In the genomic region with DNA sequence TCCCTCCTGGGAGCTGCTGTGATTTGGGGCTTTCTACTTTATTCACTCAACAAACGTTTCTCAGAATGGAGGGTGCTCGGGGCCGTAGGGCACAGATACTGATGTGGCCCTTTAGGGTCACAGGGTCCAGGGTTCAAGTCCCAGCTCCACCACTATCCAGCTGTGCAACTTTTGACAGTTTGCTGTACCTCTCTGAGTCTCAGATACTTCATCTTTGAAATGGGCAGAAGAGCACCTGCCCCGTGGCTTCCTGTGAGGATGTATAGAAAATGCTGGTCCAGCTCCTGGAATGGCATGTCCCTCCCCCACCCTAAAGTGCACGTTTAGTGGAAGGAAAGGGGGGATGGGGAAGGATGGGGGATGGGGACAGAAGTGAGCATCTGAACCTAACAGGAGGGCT, we compare ENCODE assay signal across 27 cellular contexts.
"Had no signal": no experiment of that assay in that cellular context is flagged by ENCODE, and none has a peak within 500 bp of the region (broad histone marks: within the 10 kb centered on the region; RNA-seq: fewer than 3 reads in every experiment).

No MANE protein-coding gene starts in this region.

- H3K27me3 ChIP-seq: SJSA1 had no signal

- H3K36me3 Mint-ChIP-seq: activated CD4-positive, alpha-beta memory T cell treated with anti-CD3 and anti-CD28 coated beads for 36 hours; activated naive CD4-positive, alpha-beta T cell treated with anti-CD3 and anti-CD28 coated beads, Interleukin-2, amount 50 U/mL, for 72 hours; brain; WTC11 had no signal

- H3K4me3 ChIP-seq: SJSA1 had no signal

- ATAC-seq: activated naive CD4-positive, alpha-beta T cell treated with anti-CD3 and anti-CD28 coated beads, Interleukin-2, amount 50 U/mL, for 72 hours; activated naive CD8-positive, alpha-beta T cell treated with anti-CD3 and anti-CD28 coated beads, Interleukin-2, amount 50 U/mL, for 24 hours; activated T-cell treated with anti-CD3 and anti-CD28 coated beads, Interleukin-2, amount 50 U/mL, for 4 hours; PC-3; SK-N-SH treated with all-trans-retinoic acid at 6 μM for 48 hours; T-helper 17 cell; WTC11 had no signal

- DNase-seq: activated CD4-positive, alpha-beta memory T cell treated with anti-CD3 and anti-CD28 coated beads for 36 hours; activated CD4-positive, alpha-beta T cell treated with anti-CD3 and anti-CD28 coated beads, Interleukin-2, amount 10 ng/mL, durations not matched to agents 24 days and 14 days; activated CD4-positive, CD25-positive, alpha-beta regulatory T cell treated with anti-CD3 and anti-CD28 coated beads, Interleukin-2, amount 50 U/mL, for 72 hours; activated CD8-positive, alpha-beta memory T cell treated with anti-CD3 and anti-CD28 coated beads for 24 hours; activated effector memory CD4-positive, alpha-beta T cell treated with anti-CD3 and anti-CD28 coated beads, Interleukin-2, amount 50 U/mL, for 16 hours; activated naive CD4-positive, alpha-beta T cell treated with Interleukin-2 at 50 U/mL for 16 hours; activated naive CD8-positive, alpha-beta T cell treated with anti-CD3 and anti-CD28 coated beads, Interleukin-2, amount 50 U/mL, for 24 hours; activated T-cell treated with anti-CD3 and anti-CD28 coated beads, Interleukin-2, amount 50 U/mL, for 4 hours; amygdala; Karpas-422; NCI-H1048; NCI-H187 treated with DMSO at 0.1 percent for 48 hours; NCI-H2081 treated with DMSO at 0.1 percent for 48 hours; NCI-H446; PC-3; SHP77; SW 1271; T-helper 17 cell; T-helper 9 cell had no signal

- H3K4me3 Mint-ChIP-seq: activated CD4-positive, alpha-beta memory T cell treated with anti-CD3 and anti-CD28 coated beads for 36 hours; activated CD4-positive, alpha-beta T cell treated with anti-CD3 and anti-CD28 coated beads, Interleukin-2, amount 10 ng/mL, durations not matched to agents 24 days and 14 days; activated naive CD8-positive, alpha-beta T cell treated with anti-CD3 and anti-CD28 coated beads, Interleukin-2, amount 50 U/mL, for 24 hours; activated T-cell treated with anti-CD3 and anti-CD28 coated beads, Interleukin-2, amount 50 U/mL, for 4 hours; brain; central memory CD8-positive, alpha-beta T cell; T-helper 17 cell; WTC11 had no signal

- H3K27ac ChIP-seq: SJSA1 had no signal

- H3K36me3 ChIP-seq: SJSA1 had no signal

- H3K9me3 ChIP-seq: SJSA1 had no signal

- H3K27me3 Mint-ChIP-seq: activated CD4-positive, alpha-beta memory T cell treated with anti-CD3 and anti-CD28 coated beads for 36 hours; activated naive CD8-positive, alpha-beta T cell treated with anti-CD3 and anti-CD28 coated beads, Interleukin-2, amount 50 U/mL, for 24 hours; central memory CD8-positive, alpha-beta T cell; T-helper 17 cell had no signal

- H3K9me3 Mint-ChIP-seq: activated CD4-positive, alpha-beta memory T cell treated with anti-CD3 and anti-CD28 coated beads for 36 hours; activated CD4-positive, alpha-beta T cell treated with anti-CD3 and anti-CD28 coated beads, Interleukin-2, amount 10 ng/mL, durations not matched to agents 24 days and 14 days; activated naive CD4-positive, alpha-beta T cell treated with anti-CD3 and anti-CD28 coated beads, Interleukin-2, amount 50 U/mL, for 72 hours; activated naive CD8-positive, alpha-beta T cell treated with anti-CD3 and anti-CD28 coated beads, Interleukin-2, amount 50 U/mL, for 24 hours; activated T-cell treated with anti-CD3 and anti-CD28 coated beads, Interleukin-2, amount 50 U/mL, for 4 hours; brain; central memory CD8-positive, alpha-beta T cell; WTC11 had no signal

- FAIRE-seq: astrocyte, RCC 7860 had no signal

- H3K27ac Mint-ChIP-seq: activated CD4-positive, alpha-beta memory T cell treated with anti-CD3 and anti-CD28 coated beads for 36 hours; activated CD4-positive, alpha-beta T cell treated with anti-CD3 and anti-CD28 coated beads, Interleukin-2, amount 10 ng/mL, durations not matched to agents 24 days and 14 days; activated naive CD4-positive, alpha-beta T cell treated with anti-CD3 and anti-CD28 coated beads, Interleukin-2, amount 50 U/mL, for 72 hours; activated naive CD8-positive, alpha-beta T cell treated with anti-CD3 and anti-CD28 coated beads, Interleukin-2, amount 50 U/mL, for 24 hours; WTC11 had no signal
